ENCODE assay signal across 8 cellular contexts in the genomic region with DNA sequence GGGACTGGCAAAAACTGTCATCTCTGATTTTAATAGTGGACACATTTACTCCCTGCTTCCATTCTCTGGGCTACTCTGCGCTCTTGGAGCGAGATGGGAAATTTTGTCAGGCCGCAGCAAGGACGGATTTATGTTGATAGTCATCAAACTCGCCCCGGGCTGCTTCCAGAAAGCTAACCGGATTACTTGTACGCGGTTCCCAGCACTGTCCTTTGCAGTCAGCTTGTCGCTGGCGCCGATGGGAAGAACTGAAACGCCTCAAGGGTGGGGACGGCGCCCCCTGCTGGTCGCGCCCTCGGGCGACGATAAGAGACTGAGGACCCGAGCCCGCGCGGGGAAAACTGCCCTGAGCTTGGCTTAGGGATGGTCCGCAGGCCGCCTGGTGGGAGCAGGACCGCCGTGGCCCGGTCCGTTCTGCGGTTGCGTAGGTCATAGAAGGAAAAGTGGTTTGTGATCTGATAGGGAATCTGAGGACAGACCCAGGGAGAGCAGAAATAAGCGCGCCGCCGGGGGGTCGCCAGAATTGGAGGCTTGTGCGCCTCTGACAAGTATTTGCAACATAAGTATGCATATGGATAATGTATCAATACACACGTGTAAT. TPM values are rescaled to one million over a fixed set of nuclear protein-coding genes. Genes with fewer than 3 reads are reported as not detected.
A peak's percentile ranks its signal among the peaks of the same experiment; 100 is the strongest.
DNase-seq lines count a peak whose midpoint lies in the region; ATAC-seq and TF ChIP-seq lines count a peak whose summit lies in the region.

No MANE protein-coding gene starts in this region.

- H3K9me3 ChIP-seq in adrenal gland (replicated peaks in 1 of 3) = no peaks in the 10 kb centered on the region
- no peaks in the 10 kb centered on the region for H3K9me3 ChIP-seq in left ventricle myocardium inferior (replicated peaks)
- H3K9me3 ChIP-seq in upper lobe of right lung = no peaks in the 10 kb centered on the region

- ATAC-seq in HG02623 (IDR thresholded peaks at IDR 0.05; ENCODE audit: unreplicated experiment) (peak; percentile 54), upper lobe of right lung (peak; percentile 91)

- H3K27ac ChIP-seq in adrenal gland = peak overlapping the region in 4 of 5 donors; percentile 76 to 87 (median 86)
- peak overlapping the region; percentile 88 for H3K27ac ChIP-seq in left ventricle myocardium inferior (replicated peaks)
- peak overlapping the region; percentile 92 for H3K27ac ChIP-seq in upper lobe of right lung

- H3K4me1 ChIP-seq in adrenal gland (replicated peaks in 1 of 2) (peaks cover 10 to 16% of the 10 kb centered on the region in 2 donors), left ventricle myocardium inferior (peaks cover 35% of the 10 kb centered on the region), upper lobe of right lung (peaks cover 15% of the 10 kb centered on the region)

- peaks cover 0 to 21% of the 10 kb centered on the region in 2 donors for H3K36me3 ChIP-seq in adrenal gland (replicated peaks in 1 of 2)
- H3K36me3 ChIP-seq in left ventricle myocardium inferior = peaks cover 23% of the 10 kb centered on the region
- H3K36me3 ChIP-seq in upper lobe of right lung = peaks cover 27% of the 10 kb centered on the region

- intact Hi-C loops in adrenal gland (cut with DNase I) (loop anchor here in 1 of 2 donors (5.0 kb wide), 1 partner anchor 253 kb away; no protein-coding TSS in a partner anchor), left ventricle myocardium inferior (cut with micrococcal nuclease) (loop anchor here (5.0 kb wide), 1 partner anchor 253 kb away; no protein-coding TSS in a partner anchor), posterior vena cava (cut with DNase I) (loop anchor here in 1 of 2 donors (2.0 to 5.0 kb wide), 2 partner anchors 21 to 253 kb away; no protein-coding TSS in a partner anchor), upper lobe of right lung (cut with DNase I) (no loop called here)

- WGBS in adrenal gland, 4 donors = 0 to 1% (median 1%) methylated on average over 19 to 39 of the region's 39 CpGs

- H3K27me3 ChIP-seq in adrenal gland = peaks cover 20% of the 10 kb centered on the region
- peaks cover 40% of the 10 kb centered on the region for H3K27me3 ChIP-seq in left ventricle myocardium inferior (ENCODE audit: low read depth)
- H3K27me3 ChIP-seq in upper lobe of right lung = peaks cover 26% of the 10 kb centered on the region

- TF ChIP-seq CTCF in GM10266 (IDR thresholded peaks at IDR 0.05; ENCODE audit: control insufficient read depth, insufficient read depth, low read depth, missing control alignments) (peak; percentile 95), adrenal gland (IDR thresholded peaks at IDR 0.05) (peak; percentile 85 to 98 (median 90)), left ventricle myocardium inferior (IDR thresholded peaks at IDR 0.05; ENCODE audit: borderline replicate concordance) (peak; percentile 98), upper lobe of right lung (IDR thresholded peaks at IDR 0.05) (peak; percentile 99)

- H3K4me3 ChIP-seq in adrenal gland = peak overlapping the region in 2 of 4 donors; percentile 33 to 76
- peak overlapping the region; percentile 88 for H3K4me3 ChIP-seq in left ventricle myocardium inferior
- peak overlapping the region; percentile 98 for H3K4me3 ChIP-seq in upper lobe of right lung

- DNase-seq in GM10266 (ENCODE audit: extremely low spot score) (peak; percentile 70), NCI-H1417 treated with DMSO at 0.1 percent for 48 hours (lab: John Stamatoyannopoulos, UW) (peak; percentile 71), SW480 (ENCODE audit: low spot score) (peak; percentile 83), adrenal gland (peak; percentile 87 to 97 (median 94)), left ventricle myocardium inferior (peak; percentile 93), posterior vena cava (ENCODE audit: low spot score) (peak; percentile 97), upper lobe of right lung (peak; percentile 95)

- TF ChIP-seq POLR2A in adrenal gland (IDR thresholded peaks at IDR 0.05) = no peak

RNA-seq across cellular contexts. Expression of a gene that starts 1.0 kb away (rescaled TPM):
- total RNA-seq in adrenal gland = 10 to 100 TPM; 11.4 to 21.6 (median 12.4) TPM
- polyA plus RNA-seq in adrenal gland = 10 to 100 TPM in 1 of 3 donors, 1 to 10 TPM in 2; 7.3 to 10.1 (median 9.1) TPM
- 8.3 TPM for total RNA-seq in left ventricle myocardium inferior
- 10 to 100 TPM; 10.3 to 11.5 TPM for total RNA-seq in posterior vena cava
- 14.4 TPM for total RNA-seq in upper lobe of right lung

RNA-seq across cellular contexts. Expression of a gene that starts 57.6 kb away (rescaled TPM):
- 10 to 100 TPM; 29.6 to 55.7 (median 46.2) TPM for total RNA-seq in adrenal gland
- polyA plus RNA-seq in adrenal gland = 10 to 100 TPM; 13.9 to 49.1 (median 21.6) TPM
- 29.7 TPM for total RNA-seq in left ventricle myocardium inferior
- total RNA-seq in posterior vena cava = 10 to 100 TPM; 54.2 to 62.0 TPM
- total RNA-seq in upper lobe of right lung = 45.8 TPM
